Comparison of ENCODE assay signal across 28 cellular contexts in genomic region chr6:135411849-135412248, GRCh38.
"Had no signal": no experiment of that assay in that cellular context is flagged by ENCODE, and none has a peak within 500 bp of the region (broad histone marks: within the 10 kb centered on the region; RNA-seq: fewer than 3 reads in every experiment).

No MANE protein-coding gene starts in this region.

- H3K27me3 ChIP-seq: ascending aorta, breast epithelium, cardiac muscle cell, esophagus muscularis mucosa, foreskin keratinocyte, gastroesophageal sphincter had no signal

- ATAC-seq: activated CD4-positive, alpha-beta T cell treated with anti-CD3 and anti-CD28 coated beads for 36 hours; activated CD8-positive, alpha-beta memory T cell treated with anti-CD3 and anti-CD28 coated beads, Interleukin-2, amount 10 ng/mL, durations not matched to agents 7 days and 5 days; activated CD8-positive, alpha-beta T cell treated with anti-CD3 and anti-CD28 coated beads, Interleukin-2, amount 10 ng/mL, durations not matched to agents 7 days and 5 days; activated naive CD4-positive, alpha-beta T cell treated with anti-CD3 and anti-CD28 coated beads, Interleukin-2, amount 50 U/mL, for 72 hours; effector memory CD8-positive, alpha-beta T cell; foreskin keratinocyte; gastroesophageal sphincter; T-cell had no signal

- H3K27ac ChIP-seq: ascending aorta, breast epithelium, cardiac muscle cell, esophagus muscularis mucosa, foreskin keratinocyte, gastroesophageal sphincter had no signal

- DNase-seq: activated CD4-positive, alpha-beta memory T cell treated with anti-CD3 and anti-CD28 coated beads for 36 hours; activated CD4-positive, alpha-beta T cell treated with anti-CD3 and anti-CD28 coated beads for 36 hours; activated CD4-positive, alpha-beta T cell treated with anti-CD3 and anti-CD28 coated beads, Interleukin-2, amount 10 ng/mL, durations not matched to agents 24 days and 14 days; activated CD4-positive, CD25-positive, alpha-beta regulatory T cell; activated CD4-positive, CD25-positive, alpha-beta regulatory T cell treated with anti-CD3 and anti-CD28 coated beads, Interleukin-2, amount 50 U/mL, for 72 hours; activated CD8-positive, alpha-beta memory T cell treated with anti-CD3 and anti-CD28 coated beads, Interleukin-2, amount 10 ng/mL, durations not matched to agents 7 days and 5 days; activated CD8-positive, alpha-beta memory T cell treated with anti-CD3 and anti-CD28 coated beads, Interleukin-2, amount 50 U/mL, for 4 hours; activated CD8-positive, alpha-beta T cell treated with anti-CD3 and anti-CD28 coated beads, Interleukin-2, amount 10 ng/mL, durations not matched to agents 7 days and 5 days; activated effector memory CD4-positive, alpha-beta T cell treated with anti-CD3 and anti-CD28 coated beads, Interleukin-2, amount 50 U/mL, for 16 hours; activated naive CD4-positive, alpha-beta T cell; activated naive CD4-positive, alpha-beta T cell treated with anti-CD3 and anti-CD28 coated beads, Interleukin-2, amount 10 ng/mL, durations not matched to agents 7 days and 5 days; activated naive CD8-positive, alpha-beta T cell treated with anti-CD3 and anti-CD28 coated beads, Interleukin-2, amount 10 ng/mL, durations not matched to agents 7 days and 5 days; activated T-cell treated with anti-CD3 and anti-CD28 coated beads, Interleukin-2, amount 50 U/mL, for 1 hour; activated T-cell treated with anti-CD3 and anti-CD28 coated beads, Interleukin-2, amount 50 U/mL, for 48 hours; central memory CD4-positive, alpha-beta T cell; cortex of kidney; effector CD4-positive, alpha-beta T cell; effector memory CD8-positive, alpha-beta T cell; SW 1271; T-cell; T-helper 9 cell had no signal

- H3K4me1 ChIP-seq: ascending aorta, breast epithelium, esophagus muscularis mucosa, foreskin keratinocyte, gastroesophageal sphincter had no signal

- H3K4me3 ChIP-seq: ascending aorta, breast epithelium, cardiac muscle cell, esophagus muscularis mucosa, gastroesophageal sphincter had no signal

- H3K9me3 ChIP-seq: ascending aorta, breast epithelium, esophagus muscularis mucosa, gastroesophageal sphincter had no signal
